Comparison of ENCODE assay signal across 8 cellular contexts in genomic region chr7:48087349-48087748, GRCh38. TPM values are rescaled to one million over a fixed set of nuclear protein-coding genes. Genes with fewer than 3 reads are reported as not detected.
DNase-seq lines count a peak whose midpoint lies in the region; ATAC-seq and TF ChIP-seq lines count a peak whose summit lies in the region.

No MANE protein-coding gene starts in this region.

- H3K27ac ChIP-seq in OCI-LY3 (ENCODE audit: low read length) (no peak overlapping the region), thyroid gland (peak overlapping the region; percentile 36 to 98 (median 47))

- no peak overlapping the region for H3K4me3 Mint-ChIP-seq in endothelial cell (ENCODE audit: unreplicated experiment)

- H3K9me3 ChIP-seq in OCI-LY3 (ENCODE audit: insufficient read depth, low read length) (no peaks in the 10 kb centered on the region), thyroid gland (no peaks in the 10 kb centered on the region)

- H3K36me3 Mint-ChIP-seq in endothelial cell (ENCODE audit: low read depth, unreplicated experiment), result peaks cover 17% of the 10 kb centered on the region

- H3K9me3 Mint-ChIP-seq in endothelial cell (ENCODE audit: unreplicated experiment), result no peaks in the 10 kb centered on the region

- no peaks in the 10 kb centered on the region for H3K79me2 ChIP-seq in OCI-LY3 (ENCODE audit: low read length)

- H2AFZ ChIP-seq in OCI-LY3 (ENCODE audit: low read depth, low read length), result no peak overlapping the region

- H3K4me3 ChIP-seq in OCI-LY3 (ENCODE audit: low read length) (0 out of 2 replicates have a peak overlapping the region, but pooled peaks have one; percentile 4), thyroid gland (replicated peaks in 1 of 3) (no peak overlapping the region)

- ATAC-seq in GM21515 (IDR thresholded peaks at IDR 0.05; ENCODE audit: unreplicated experiment) (peak; percentile 16), GM19324 (IDR thresholded peaks at IDR 0.05; ENCODE audit: low FRiP score, unreplicated experiment) (no peak)

- peak; percentile 84 for DNase-seq in EL
- DNase-seq in endothelial cell (ENCODE audit: low spot score), result no peak
- DNase-seq in thyroid gland, result no peak
- DNase-seq in activated CD8-positive, alpha-beta memory T cell treated with anti-CD3 and anti-CD28 coated beads, Interleukin-2, amount 50 U/mL, for 48 hours, result no peak
- DNase-seq in activated CD8-positive, alpha-beta memory T cell treated with anti-CD3 and anti-CD28 coated beads for 24 hours, result no peak

- peak overlapping the region; percentile 74 for H3K27ac Mint-ChIP-seq in endothelial cell (ENCODE audit: unreplicated experiment)

- H3K4me1 ChIP-seq in OCI-LY3 (ENCODE audit: low read length) (peaks cover 41% of the 10 kb centered on the region), thyroid gland (peaks cover 8 to 49% of the 10 kb centered on the region in 2 donors)

- peak overlapping the region; percentile 99 for H3K4me2 ChIP-seq in OCI-LY3 (ENCODE audit: low read length)

- 81 to 83% methylated on average over 7 of the region's 7 CpGs for WGBS in thyroid gland, 2 donors

- H4K20me1 ChIP-seq in OCI-LY3 (ENCODE audit: insufficient read depth, low read length), result no peaks in the 10 kb centered on the region

- H3K4me1 Mint-ChIP-seq in endothelial cell (ENCODE audit: unreplicated experiment), result peaks cover 42% of the 10 kb centered on the region

- intact Hi-C loops in thyroid gland (cut with DNase I), result loop anchor here (5.0 kb wide), 1 partner anchor 110 kb away; the partner anchor contains the start of gene HUS1

- TF ChIP-seq CTCF in OCI-LY3 (IDR thresholded peaks at IDR 0.05; ENCODE audit: low read depth, low read length), result no peak
- TF ChIP-seq CTCF in endothelial cell (IDR thresholded peaks at IDR 0.05; ENCODE audit: unreplicated experiment), result no peak
- no peak for TF ChIP-seq CTCF in thyroid gland (IDR thresholded peaks at IDR 0.05)

- TF ChIP-seq POLR2A in thyroid gland (IDR thresholded peaks at IDR 0.05), result no peak

- no peak overlapping the region for H3K9ac ChIP-seq in OCI-LY3 (ENCODE audit: low read length)

- H3K27me3 ChIP-seq in OCI-LY3 (ENCODE audit: low read depth, low read length) (peaks cover 36% of the 10 kb centered on the region), thyroid gland (no peaks in the 10 kb centered on the region)

- H3K27me3 Mint-ChIP-seq in endothelial cell (ENCODE audit: unreplicated experiment), result peaks cover 2% of the 10 kb centered on the region

- no peaks in the 10 kb centered on the region for H3K36me3 ChIP-seq in OCI-LY3 (replicated peaks; ENCODE audit: low read depth, low read length)
- no peaks in the 10 kb centered on the region for H3K36me3 ChIP-seq in thyroid gland

RNA-seq across cellular contexts. Expression of gene UPP1, which starts 1.7 kb away (rescaled TPM):
- total RNA-seq in endothelial cell (ENCODE audit: unreplicated experiment) (77.4 TPM), thyroid gland (10 to 100 TPM; 11.3 to 16.9 (median 15.0) TPM)

RNA-seq across cellular contexts. Expression of gene C7orf57, which starts 52.0 kb away (rescaled TPM):
- total RNA-seq in endothelial cell (ENCODE audit: unreplicated experiment) (not detected), thyroid gland (not detected)

RNA-seq across cellular contexts. Expression of gene SUN3, which starts 58.4 kb away (rescaled TPM):
- total RNA-seq in endothelial cell (ENCODE audit: unreplicated experiment), result not detected
- not detected for total RNA-seq in thyroid gland
